In the genomic region with DNA sequence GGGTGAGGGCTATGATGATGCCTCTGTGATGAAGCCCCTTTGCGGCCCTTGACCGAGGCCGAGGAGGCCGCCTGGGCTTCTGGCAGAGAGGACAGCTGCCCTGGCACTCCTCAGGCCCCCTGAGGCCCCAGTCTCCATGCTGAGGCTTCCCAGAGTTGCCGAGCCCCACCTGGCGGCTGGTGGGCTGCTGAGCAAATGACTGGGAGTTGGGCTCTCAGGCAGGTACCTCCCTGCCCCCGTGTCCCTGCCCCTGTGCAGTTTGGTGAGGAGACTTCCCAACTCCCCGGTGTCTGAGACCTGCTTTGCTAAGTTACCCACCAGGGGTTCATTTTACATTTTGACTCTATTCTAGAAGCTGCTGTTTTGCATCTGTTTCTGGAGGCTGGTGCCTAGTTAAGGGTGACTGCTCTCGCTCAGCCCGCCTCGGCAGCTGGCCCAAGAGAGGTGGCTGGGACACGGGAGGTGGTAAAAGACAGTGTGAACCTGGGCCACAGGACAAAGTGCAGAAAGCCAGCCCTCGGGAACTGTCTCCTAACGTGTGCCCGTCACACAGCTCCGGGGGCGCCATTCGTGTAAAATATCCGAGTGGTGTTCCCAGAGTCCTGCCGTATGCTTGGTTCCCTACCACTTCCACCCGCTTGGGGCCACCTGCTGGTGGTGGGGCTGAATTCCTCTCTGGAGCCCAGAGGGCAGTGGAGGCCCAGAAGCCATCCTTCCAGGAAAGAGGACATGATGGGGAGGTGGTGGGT, we compare ENCODE assay signal across 9 cellular contexts.
DNase-seq lines count a peak whose midpoint lies in the region; ATAC-seq and TF ChIP-seq lines count a peak whose summit lies in the region.
"Had no signal": no experiment of that assay in that cellular context is flagged by ENCODE, and none has a peak within 500 bp of the region (broad histone marks: within the 10 kb centered on the region; RNA-seq: fewer than 3 reads in every experiment).

No MANE protein-coding gene starts in this region.

- no peaks in the 10 kb centered on the region for H3K27me3 Mint-ChIP-seq in mesothelial cell of epicardium (ENCODE audit: low read depth)
- H3K27me3 Mint-ChIP-seq: activated naive CD8-positive, alpha-beta T cell treated with anti-CD3 and anti-CD28 coated beads, Interleukin-2, amount 50 U/mL, for 24 hours had no signal

- H3K36me3 Mint-ChIP-seq in mesothelial cell of epicardium: peaks cover 8% of the 10 kb centered on the region

- TF ChIP-seq CTCF in mesothelial cell of epicardium (IDR thresholded peaks at IDR 0.05; ENCODE audit: unreplicated experiment): peak; percentile 18

- no peaks in the 10 kb centered on the region for H3K4me1 Mint-ChIP-seq in mesothelial cell of epicardium
- H3K4me1 Mint-ChIP-seq: activated naive CD8-positive, alpha-beta T cell treated with anti-CD3 and anti-CD28 coated beads, Interleukin-2, amount 50 U/mL, for 24 hours had no signal

- H3K27ac Mint-ChIP-seq in mesothelial cell of epicardium: no peak overlapping the region
- H3K27ac Mint-ChIP-seq: activated naive CD8-positive, alpha-beta T cell treated with anti-CD3 and anti-CD28 coated beads, Interleukin-2, amount 50 U/mL, for 24 hours had no signal

- ATAC-seq in HG03442 (IDR thresholded peaks at IDR 0.05; ENCODE audit: unreplicated experiment): peak; percentile 13
- ATAC-seq in HG03196 (IDR thresholded peaks at IDR 0.05; ENCODE audit: unreplicated experiment): no peak
- no peak for ATAC-seq in GM18519 (IDR thresholded peaks at IDR 0.05; ENCODE audit: low FRiP score, unreplicated experiment)

- no peak overlapping the region for H3K4me3 Mint-ChIP-seq in mesothelial cell of epicardium
- H3K4me3 Mint-ChIP-seq: activated naive CD8-positive, alpha-beta T cell treated with anti-CD3 and anti-CD28 coated beads, Interleukin-2, amount 50 U/mL, for 24 hours had no signal

- peak; percentile 41 for DNase-seq in EL
- peak; percentile 45 for DNase-seq in astrocyte of the hippocampus (ENCODE audit: low read depth, low spot score)
- no peak for DNase-seq in mesothelial cell of epicardium (ENCODE audit: low spot score in 2 of 2, unreplicated experiment in 2 of 2)
- no peak for DNase-seq in NCI-H1105 treated with DMSO at 0.1 percent for 48 hours (lab: John Stamatoyannopoulos, UW)
- DNase-seq in activated T-cell treated with anti-CD3 and anti-CD28 coated beads, Interleukin-2, amount 50 U/mL, for 48 hours: no peak

- H3K9me3 Mint-ChIP-seq in mesothelial cell of epicardium: no peaks in the 10 kb centered on the region
- H3K9me3 Mint-ChIP-seq: activated naive CD8-positive, alpha-beta T cell treated with anti-CD3 and anti-CD28 coated beads, Interleukin-2, amount 50 U/mL, for 24 hours had no signal

Comparison
In these comparisons a context has a peak if more than half of its experiments do, and no peak if none do; other contexts are left out.
1. DNase-seq: peak in EL (single experiment) and astrocyte of the hippocampus (single experiment); none in mesothelial cell of epicardium (0 of 2), NCI-H1105 treated with DMSO at 0.1 percent for 48 hours (single experiment) and activated T-cell treated with anti-CD3 and anti-CD28 coated beads, Interleukin-2, amount 50 U/mL, for 48 hours (0 of 2).